9 cellular contexts compared by ENCODE assay signal in the genomic region with DNA sequence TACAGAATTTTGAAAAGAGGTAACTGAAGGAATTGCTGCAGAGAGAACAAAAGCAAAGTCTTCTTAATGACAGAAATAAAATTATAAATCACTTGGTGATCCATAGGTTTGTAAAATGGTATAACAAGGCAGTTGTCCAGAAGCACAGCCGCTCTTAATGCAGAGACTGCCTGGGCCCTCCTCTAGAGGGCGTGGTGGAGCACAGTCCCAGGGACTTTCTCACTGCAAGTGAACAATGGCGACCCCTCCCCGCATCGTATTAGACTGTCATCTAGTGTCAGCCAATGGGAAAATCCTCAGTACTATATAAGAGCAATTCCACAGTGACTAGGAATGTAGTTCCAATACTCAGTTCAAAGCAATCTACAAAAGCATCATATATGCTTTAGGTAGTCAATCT. TPM values are rescaled to one million over a fixed set of nuclear protein-coding genes. Genes with fewer than 3 reads are reported as not detected.
DNase-seq lines count a peak whose midpoint lies in the region; ATAC-seq, FAIRE-seq and TF ChIP-seq lines count a peak whose summit lies in the region.
"Had no signal": no experiment of that assay in that cellular context is flagged by ENCODE, and none has a peak within 500 bp of the region (broad histone marks: within the 10 kb centered on the region; RNA-seq: fewer than 3 reads in every experiment).

No MANE protein-coding gene starts in this region.

- ATAC-seq in HG02678 (IDR thresholded peaks at IDR 0.05; ENCODE audit: unreplicated experiment) (no peak), omental fat pad (ENCODE audit: low FRiP score) (no peak)

- FAIRE-seq in bronchial epithelial cell (lab: Jason Lieb, UNC): no peak

- H3K36me3 ChIP-seq in bronchial epithelial cell (ENCODE audit: control insufficient read depth, insufficient read depth, low read length): no peaks in the 10 kb centered on the region

- DNase-seq in activated effector memory CD4-positive, alpha-beta T cell treated with anti-CD3 and anti-CD28 coated beads, Interleukin-2, amount 50 U/mL, for 16 hours: peak; percentile 67
- DNase-seq in activated effector memory CD4-positive, alpha-beta T cell treated with Interleukin-2 at 50 U/mL for 16 hours: no peak
- DNase-seq in NCI-H460 (ENCODE audit: extremely low read depth, low read depth): peak; percentile 1
- peak; percentile 17 for DNase-seq in bronchial epithelial cell (ENCODE audit: low read depth)
- peak; percentile 37 for DNase-seq in stimulated activated CD4-positive, alpha-beta T cell treated with anti-CD3 and anti-CD28 coated beads, Interleukin-4, amount 100 ng/mL, for 1 hour
- DNase-seq in NCI-H2081 treated with DMSO at 0.1 percent for 48 hours (lab: John Stamatoyannopoulos, UW): no peak
- no peak for DNase-seq in omental fat pad (ENCODE audit: low spot score)

- TF ChIP-seq CTCF in bronchial epithelial cell (IDR thresholded peaks at IDR 0.05; ENCODE audit: insufficient read depth, low read length, severe bottlenecking) (peak; percentile 44), omental fat pad (IDR thresholded peaks at IDR 0.05) (no peak)

- no peak overlapping the region for H3K4me3 ChIP-seq in bronchial epithelial cell (ENCODE audit: low read depth, low read length)

- H3K27me3 ChIP-seq in bronchial epithelial cell (ENCODE audit: control insufficient read depth, insufficient read depth, low read length): no peaks in the 10 kb centered on the region

RNA-seq across cellular contexts. Expression of a gene that starts 26.4 kb away (rescaled TPM):
- not detected in 2 replicates for total RNA-seq in NCI-H460 (2014; rRNA removed; shearing (Covaris generic))
- polyA plus RNA-seq in NCI-H460 (2014; cell fraction: nucleus; rRNA removed): not detected in 2 replicates
- total RNA-seq in bronchial epithelial cell (6.3 and 8.2 TPM in 2 replicates), omental fat pad (under 1 TPM in 1 of 4 donors, not detected in 3; 0.56 TPM)
- total RNA-seq: dermis microvascular lymphatic vessel endothelial cell had no signal

RNA-seq across cellular contexts. Expression of a gene that starts 52.9 kb away (rescaled TPM):
- total RNA-seq in NCI-H460 (2014; rRNA removed; shearing (Covaris generic)): 5.5 and 6.0 TPM in 2 replicates
- polyA plus RNA-seq in NCI-H460 (2014; cell fraction: nucleus; rRNA removed): 1.3 and 2.3 TPM in 2 replicates
- total RNA-seq in bronchial epithelial cell (12.1 and 30.5 TPM in 2 replicates), omental fat pad (under 1 TPM; 0.48 to 0.63 (median 0.56) TPM)

Comparison
In these comparisons a context has a peak if more than half of its experiments do, and no peak if none do; other contexts are left out.
1. DNase-seq: peak in activated effector memory CD4-positive, alpha-beta T cell treated with anti-CD3 and anti-CD28 coated beads, Interleukin-2, amount 50 U/mL, for 16 hours (single experiment), NCI-H460 (single experiment), bronchial epithelial cell (single experiment) and stimulated activated CD4-positive, alpha-beta T cell treated with anti-CD3 and anti-CD28 coated beads, Interleukin-4, amount 100 ng/mL, for 1 hour (single experiment); none in activated effector memory CD4-positive, alpha-beta T cell treated with Interleukin-2 at 50 U/mL for 16 hours (single experiment), NCI-H2081 treated with DMSO at 0.1 percent for 48 hours (single experiment) and omental fat pad (single experiment).